Comparison of ENCODE assay signal across 10 cellular contexts in the genomic region with DNA sequence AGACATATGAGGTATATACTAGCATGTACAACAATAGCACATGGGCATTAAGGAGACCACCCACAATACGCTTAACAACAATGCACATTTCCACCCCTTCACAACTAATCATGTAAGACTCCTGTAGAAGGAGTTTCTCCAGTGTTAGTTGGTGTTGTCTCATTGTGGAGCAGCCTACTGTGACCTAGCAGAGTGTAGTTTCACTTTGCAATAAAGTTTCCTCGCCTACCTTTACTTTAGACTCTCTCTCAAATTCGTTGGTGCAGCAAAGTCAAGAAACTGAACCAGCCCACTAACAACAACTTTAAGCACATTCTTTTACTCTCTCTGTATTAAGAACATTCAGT.
DNase-seq lines count a peak whose midpoint lies in the region; ATAC-seq and TF ChIP-seq lines count a peak whose summit lies in the region.
"Had no signal": no experiment of that assay in that cellular context is flagged by ENCODE, and none has a peak within 500 bp of the region (broad histone marks: within the 10 kb centered on the region; RNA-seq: fewer than 3 reads in every experiment).

No MANE protein-coding gene starts in this region.

- peaks cover 1% of the 10 kb centered on the region for H3K4me1 ChIP-seq in mesendoderm (ENCODE audit: control insufficient read depth, low read depth, low read length)

- no peak overlapping the region for H3K4ac ChIP-seq in mesendoderm (ENCODE audit: low read depth, low read length)

- H2BK5ac ChIP-seq in mesendoderm (ENCODE audit: low read length), result no peak overlapping the region

- no peak overlapping the region for H3K27ac ChIP-seq in mesendoderm (ENCODE audit: low read depth, low read length)

- peak; percentile 64 for ATAC-seq in GM19397 (IDR thresholded peaks at IDR 0.05; ENCODE audit: unreplicated experiment)
- peak; percentile 58 for ATAC-seq in HG03066 (IDR thresholded peaks at IDR 0.05; ENCODE audit: low read depth, unreplicated experiment)
- peak; percentile 75 for ATAC-seq in activated T-helper 17 cell treated with anti-CD3 and anti-CD28 coated beads, Interleukin-2, amount 50 U/mL, for 72 hours (replicated peaks)

- H3K56ac ChIP-seq in mesendoderm (ENCODE audit: low read length), result no peak overlapping the region

- H2BK120ac ChIP-seq in mesendoderm (ENCODE audit: low read depth, low read length), result no peak overlapping the region

- H3K4me2 ChIP-seq in mesendoderm (ENCODE audit: low read length), result no peak overlapping the region

- H3K4me3 ChIP-seq in mesendoderm (ENCODE audit: low read length), result no peak overlapping the region

- peaks cover 10% of the 10 kb centered on the region for H3K4me1 Mint-ChIP-seq in activated T-helper 17 cell treated with anti-CD3 and anti-CD28 coated beads, Interleukin-2, amount 50 U/mL, for 72 hours
- no peaks in the 10 kb centered on the region for H3K4me1 Mint-ChIP-seq in endothelial cell (ENCODE audit: unreplicated experiment)
- peaks cover 9% of the 10 kb centered on the region for H3K4me1 Mint-ChIP-seq in type B pancreatic cell (ENCODE audit: unreplicated experiment)
- H3K4me1 Mint-ChIP-seq: neural crest cell had no signal

- H3K27me3 ChIP-seq in mesendoderm (ENCODE audit: insufficient read depth, low read length, poor library complexity), result no peaks in the 10 kb centered on the region

- no peak for TF ChIP-seq CTCF in GM13977 (IDR thresholded peaks at IDR 0.05; ENCODE audit: extremely low read depth, insufficient read depth, missing control alignments)
- no peak for TF ChIP-seq CTCF in endothelial cell (IDR thresholded peaks at IDR 0.05; ENCODE audit: unreplicated experiment)
- no peak for TF ChIP-seq CTCF in type B pancreatic cell (conservative IDR thresholded peaks at IDR 0.05)

- H3K79me1 ChIP-seq in mesendoderm (ENCODE audit: low read length), result no peaks in the 10 kb centered on the region

- no peak overlapping the region for H4K8ac ChIP-seq in mesendoderm (ENCODE audit: low read depth, low read length)

- no peak overlapping the region for H3K9ac ChIP-seq in mesendoderm (ENCODE audit: low read length)

- H3K18ac ChIP-seq in mesendoderm (ENCODE audit: low read length), result no peak overlapping the region

- DNase-seq in GM13977 (ENCODE audit: low spot score) (peak; percentile 4), NCI-H82 treated with DMSO at 0.1 percent for 48 hours (lab: John Stamatoyannopoulos, UW; ENCODE audit: unreplicated experiment) (no peak), endothelial cell (ENCODE audit: low spot score) (no peak), mesendoderm (no peak), type B pancreatic cell (ENCODE audit: extremely low spot score, unreplicated experiment) (no peak)
- DNase-seq: NCI-H748 treated with DMSO at 0.1 percent for 48 hours had no signal

- no peak overlapping the region for H3K23ac ChIP-seq in mesendoderm (ENCODE audit: low read length)

- H4K5ac ChIP-seq in mesendoderm (ENCODE audit: low read length), result no peak overlapping the region

- H3K27me3 Mint-ChIP-seq in activated T-helper 17 cell treated with anti-CD3 and anti-CD28 coated beads, Interleukin-2, amount 50 U/mL, for 72 hours, result no peaks in the 10 kb centered on the region
- peaks cover 1% of the 10 kb centered on the region for H3K27me3 Mint-ChIP-seq in endothelial cell (ENCODE audit: unreplicated experiment)
- peaks cover 6% of the 10 kb centered on the region for H3K27me3 Mint-ChIP-seq in type B pancreatic cell

- in situ Hi-C loops in GM13977 (cut with MboI; ENCODE audit: low pct_unique_long_range_greater_than_20kb, low sequenced_read_pairs, unreplicated experiment), result no loop called here

- H3K79me2 ChIP-seq in mesendoderm (ENCODE audit: control insufficient read depth, insufficient read depth, low read length), result no peaks in the 10 kb centered on the region

- peak overlapping the region; percentile 15 for H3K27ac Mint-ChIP-seq in activated T-helper 17 cell treated with anti-CD3 and anti-CD28 coated beads, Interleukin-2, amount 50 U/mL, for 72 hours
- H3K27ac Mint-ChIP-seq in endothelial cell (ENCODE audit: unreplicated experiment), result no peak overlapping the region
- H3K27ac Mint-ChIP-seq in type B pancreatic cell, result no peak overlapping the region

- peaks cover 3% of the 10 kb centered on the region for H3K9me3 Mint-ChIP-seq in activated T-helper 17 cell treated with anti-CD3 and anti-CD28 coated beads, Interleukin-2, amount 50 U/mL, for 72 hours
- H3K9me3 Mint-ChIP-seq in endothelial cell (ENCODE audit: unreplicated experiment) (no peaks in the 10 kb centered on the region), type B pancreatic cell (peaks cover 4% of the 10 kb centered on the region)
- H3K9me3 Mint-ChIP-seq: neural crest cell had no signal

- no peaks in the 10 kb centered on the region for H3K36me3 ChIP-seq in mesendoderm (ENCODE audit: control insufficient read depth, insufficient read depth, low read length)

- no peak overlapping the region for H2BK15ac ChIP-seq in mesendoderm (replicated peaks; ENCODE audit: low read depth)

- no peaks in the 10 kb centered on the region for H3K36me3 Mint-ChIP-seq in activated T-helper 17 cell treated with anti-CD3 and anti-CD28 coated beads, Interleukin-2, amount 50 U/mL, for 72 hours (ENCODE audit: low read depth)
- H3K36me3 Mint-ChIP-seq in endothelial cell (ENCODE audit: low read depth, unreplicated experiment) (no peaks in the 10 kb centered on the region), type B pancreatic cell (no peaks in the 10 kb centered on the region)

- no CpG with 5 or more reads among the region's 3 CpGs for WGBS in mesendoderm (ENCODE audit: extremely low coverage, insufficient coverage, low lambda C conversion rate)

- no peak overlapping the region for H2AK5ac ChIP-seq in mesendoderm (ENCODE audit: low read length)

- H3K4me3 Mint-ChIP-seq in activated T-helper 17 cell treated with anti-CD3 and anti-CD28 coated beads, Interleukin-2, amount 50 U/mL, for 72 hours, result peak overlapping the region; percentile 59
- no peak overlapping the region for H3K4me3 Mint-ChIP-seq in endothelial cell (ENCODE audit: unreplicated experiment)
- H3K4me3 Mint-ChIP-seq in type B pancreatic cell, result no peak overlapping the region
- H3K4me3 Mint-ChIP-seq: neural crest cell had no signal
